1 cellular context compared by ENCODE assay signal in genomic region chr1:27445177-27445936, GRCh38.
TF ChIP-seq lines count a peak whose summit lies in the region.

No MANE protein-coding gene starts in this region.

TF ChIP-seq in WTC11, 78 proteins besides CTCF, POLR2A, EP300 and RAD21 (continued from another document):
- no peak for TF ChIP-seq AFF4 (CRISPR knock-in tag; IDR thresholded peaks at IDR 0.05; ENCODE audit: borderline replicate concordance)
- no peak for TF ChIP-seq ZNF532 (CRISPR knock-in tag; IDR thresholded peaks at IDR 0.05; ENCODE audit: borderline replicate concordance)
- TF ChIP-seq TEAD1 (CRISPR knock-in tag; IDR thresholded peaks at IDR 0.05) = no peak
- TF ChIP-seq IRF1 (CRISPR knock-in tag; IDR thresholded peaks at IDR 0.05) = no peak
- no peak for TF ChIP-seq ZNF671 (CRISPR knock-in tag; IDR thresholded peaks at IDR 0.05)
- TF ChIP-seq ERG (CRISPR knock-in tag; IDR thresholded peaks at IDR 0.05) = no peak
- no peak for TF ChIP-seq E2F4 (CRISPR knock-in tag; IDR thresholded peaks at IDR 0.05; ENCODE audit: borderline replicate concordance, low read depth)
- no peak for TF ChIP-seq ZNF281 (CRISPR knock-in tag; IDR thresholded peaks at IDR 0.05)
